Comparison of ENCODE assay signal across 28 cellular contexts in genomic region chrX:117053260-117053659, GRCh38.
"Had no signal": no experiment of that assay in that cellular context is flagged by ENCODE, and none has a peak within 500 bp of the region (broad histone marks: within the 10 kb centered on the region; RNA-seq: fewer than 3 reads in every experiment).

No MANE protein-coding gene starts in this region.

- DNase-seq: colonic mucosa; cortex of kidney; effector CD8-positive, alpha-beta T cell; effector memory CD8-positive, alpha-beta T cell; endodermal cell; erythroblast; esophagus squamous epithelium; foreskin fibroblast; foreskin melanocyte; gastrocnemius medialis; glutamatergic neuron; head of caudate nucleus; heart right ventricle; hippocampal formation; left cardiac atrium; left lung; left ventricle myocardium superior; lower lobe of right lung; mesenchymal stem cell; mucosa of descending colon; naive B cell had no signal

- H3K27ac Mint-ChIP-seq: dendritic cell treated with granulocyte-macrophage colony-stimulating factor and Interleukin-4, amounts not matched to agents 40 ng/mL and 50 ng/mL, for 4 days; effector memory CD8-positive, alpha-beta T cell; endodermal cell; mesothelial cell of epicardium; naive B cell had no signal

- H3K27me3 Mint-ChIP-seq: dendritic cell treated with granulocyte-macrophage colony-stimulating factor and Interleukin-4, amounts not matched to agents 40 ng/mL and 50 ng/mL, for 4 days; effector memory CD8-positive, alpha-beta T cell; naive B cell had no signal

- H3K27me3 ChIP-seq: colonic mucosa, esophagus squamous epithelium, gastrocnemius medialis, heart right ventricle, left lung had no signal

- H3K4me1 Mint-ChIP-seq: endodermal cell, mesothelial cell of epicardium, naive B cell had no signal

- H3K27ac ChIP-seq: colonic mucosa, epithelial cell of prostate, esophagus squamous epithelium, gastrocnemius medialis, heart right ventricle, left lung, lower lobe of right lung had no signal

- FAIRE-seq: endometrium, islet of Langerhans, keratinocyte had no signal

- H3K4me3 ChIP-seq: colonic mucosa, esophagus squamous epithelium, gastrocnemius medialis, heart right ventricle, left lung, lower lobe of right lung, mucosa of descending colon had no signal

- H3K4me1 ChIP-seq: colonic mucosa, esophagus squamous epithelium, gastrocnemius medialis, heart right ventricle, left lung, lower lobe of right lung had no signal

- H3K36me3 ChIP-seq: colonic mucosa, esophagus squamous epithelium, gastrocnemius medialis, heart right ventricle, lower lobe of right lung had no signal

- H3K4me3 Mint-ChIP-seq: dendritic cell treated with granulocyte-macrophage colony-stimulating factor and Interleukin-4, amounts not matched to agents 40 ng/mL and 50 ng/mL, for 4 days; effector memory CD8-positive, alpha-beta T cell; endodermal cell; mesothelial cell of epicardium; naive B cell had no signal

- ATAC-seq: effector memory CD8-positive, alpha-beta T cell; esophagus mucosa; gastrocnemius medialis; heart right ventricle; left cardiac atrium; left lung; left ventricle myocardium superior; lower lobe of right lung; mucosa of descending colon had no signal

- H3K9me3 ChIP-seq: colonic mucosa, esophagus squamous epithelium, gastrocnemius medialis, lower lobe of right lung, mucosa of descending colon had no signal

- H3K36me3 Mint-ChIP-seq: mesothelial cell of epicardium had no signal
